ENCODE assay signal across 10 cellular contexts in genomic region chr12:64671682-64672081, GRCh38.
DNase-seq lines count a peak whose midpoint lies in the region; ATAC-seq lines count a peak whose summit lies in the region.
"Had no signal": no experiment of that assay in that cellular context is flagged by ENCODE, and none has a peak within 500 bp of the region (broad histone marks: within the 10 kb centered on the region; RNA-seq: fewer than 3 reads in every experiment).

No MANE protein-coding gene starts in this region.

- no peaks in the 10 kb centered on the region for H3K9me3 ChIP-seq in right cardiac atrium (ENCODE audit: control insufficient read depth, low read length)
- no peaks in the 10 kb centered on the region for H3K9me3 ChIP-seq in neuronal stem cell (replicated peaks in 1 of 2; ENCODE audit: control insufficient read depth in 2 of 2, insufficient read depth in 1 of 2, low read depth in 1 of 2, low read length in 2 of 2)

- no peak overlapping the region for H2BK120ac ChIP-seq in neuronal stem cell (ENCODE audit: low read depth, low read length)

- H3K9me3 Mint-ChIP-seq in activated CD8-positive, alpha-beta memory T cell treated with anti-CD3 and anti-CD28 coated beads, Interleukin-2, amount 10 ng/mL, durations not matched to agents 7 days and 5 days (ENCODE audit: low read depth) = no peaks in the 10 kb centered on the region
- H3K9me3 Mint-ChIP-seq in activated T-helper 1 cell treated with anti-CD3 and anti-CD28 coated beads, Interleukin-12 subunit alpha, Interleukin-12 subunit beta, Interleukin-2, Interleukin-4 antibody, amounts not matched to agents 30 ng/mL and 10 ng/mL and 1 ng/mL, durations not matched to agents 14 hours and 24 hours and 36 hours = no peaks in the 10 kb centered on the region
- no peaks in the 10 kb centered on the region for H3K9me3 Mint-ChIP-seq in stimulated activated naive B cell treated with anti-CD40 and anti-IgM and Interleukin-4, amounts not matched to agents 10 μg/mL and 1 μg/mL and 100 μg/mL, for 72 hours

- H4K91ac ChIP-seq in neuronal stem cell (ENCODE audit: low read depth, low read length, poor library complexity) = no peak overlapping the region

- no peaks in the 10 kb centered on the region for H3K27me3 Mint-ChIP-seq in activated CD8-positive, alpha-beta memory T cell treated with anti-CD3 and anti-CD28 coated beads, Interleukin-2, amount 10 ng/mL, durations not matched to agents 7 days and 5 days
- no peaks in the 10 kb centered on the region for H3K27me3 Mint-ChIP-seq in activated T-helper 1 cell treated with anti-CD3 and anti-CD28 coated beads, Interleukin-12 subunit alpha, Interleukin-12 subunit beta, Interleukin-2, Interleukin-4 antibody, amounts not matched to agents 30 ng/mL and 10 ng/mL and 1 ng/mL, durations not matched to agents 14 hours and 24 hours and 36 hours (ENCODE audit: insufficient read depth)
- H3K27me3 Mint-ChIP-seq in stimulated activated naive B cell treated with anti-CD40 and anti-IgM and Interleukin-4, amounts not matched to agents 10 μg/mL and 1 μg/mL and 100 μg/mL, for 72 hours = no peaks in the 10 kb centered on the region

- no peak overlapping the region for H3K4ac ChIP-seq in neuronal stem cell (ENCODE audit: low read length)

- intact Hi-C loops in activated T-helper 1 cell treated with anti-CD3 and anti-CD28 coated beads, Interleukin-12 subunit alpha, Interleukin-12 subunit beta, Interleukin-2, Interleukin-4 antibody, amounts not matched to agents 30 ng/mL and 10 ng/mL and 1 ng/mL, durations not matched to agents 14 hours and 24 hours and 36 hours (cut with micrococcal nuclease) = loop anchor here (10.0 kb wide), 1 partner anchor 503 kb away; no protein-coding TSS in a partner anchor
- intact Hi-C loops in right cardiac atrium (cut with DNase I) = loop anchor here in 1 of 4 donors (10.0 kb wide), 1 partner anchor 57 kb away; the partner anchor contains the start of gene RASSF3

- H2BK12ac ChIP-seq in neuronal stem cell (ENCODE audit: low read length) = no peak overlapping the region

- no peaks in the 10 kb centered on the region for H3K27me3 ChIP-seq in right cardiac atrium (ENCODE audit: control insufficient read depth, insufficient read depth)
- no peaks in the 10 kb centered on the region for H3K27me3 ChIP-seq in neuronal stem cell (ENCODE audit: control insufficient read depth in 3 of 3, insufficient read depth in 3 of 3, low read depth in 1 of 3, low read length in 3 of 3)

- peak overlapping the region; percentile 100 for H3K27ac Mint-ChIP-seq in activated CD8-positive, alpha-beta memory T cell treated with anti-CD3 and anti-CD28 coated beads, Interleukin-2, amount 10 ng/mL, durations not matched to agents 7 days and 5 days
- peak overlapping the region; percentile 66 for H3K27ac Mint-ChIP-seq in activated T-helper 1 cell treated with anti-CD3 and anti-CD28 coated beads, Interleukin-12 subunit alpha, Interleukin-12 subunit beta, Interleukin-2, Interleukin-4 antibody, amounts not matched to agents 30 ng/mL and 10 ng/mL and 1 ng/mL, durations not matched to agents 14 hours and 24 hours and 36 hours
- peak overlapping the region; percentile 79 for H3K27ac Mint-ChIP-seq in stimulated activated naive B cell treated with anti-CD40 and anti-IgM and Interleukin-4, amounts not matched to agents 10 μg/mL and 1 μg/mL and 100 μg/mL, for 72 hours

- no peak overlapping the region for H3K9ac ChIP-seq in neuronal stem cell (ENCODE audit: low read depth, low read length, poor library complexity)

- H3K36me3 Mint-ChIP-seq in activated CD8-positive, alpha-beta memory T cell treated with anti-CD3 and anti-CD28 coated beads, Interleukin-2, amount 10 ng/mL, durations not matched to agents 7 days and 5 days = peaks cover 7% of the 10 kb centered on the region
- H3K36me3 Mint-ChIP-seq in activated T-helper 1 cell treated with anti-CD3 and anti-CD28 coated beads, Interleukin-12 subunit alpha, Interleukin-12 subunit beta, Interleukin-2, Interleukin-4 antibody, amounts not matched to agents 30 ng/mL and 10 ng/mL and 1 ng/mL, durations not matched to agents 14 hours and 24 hours and 36 hours (ENCODE audit: low read depth) = peaks cover 2% of the 10 kb centered on the region
- peaks cover 6 to 24% of the 10 kb centered on the region in 2 donors for H3K36me3 Mint-ChIP-seq in stimulated activated naive B cell treated with anti-CD40 and anti-IgM and Interleukin-4, amounts not matched to agents 10 μg/mL and 1 μg/mL and 100 μg/mL, for 72 hours

- no peak overlapping the region for H3K18ac ChIP-seq in neuronal stem cell (ENCODE audit: low read length)

- H2AFZ ChIP-seq in neuronal stem cell (ENCODE audit: low read length) = no peak overlapping the region

- H4K8ac ChIP-seq in neuronal stem cell (ENCODE audit: low read depth, low read length) = no peak overlapping the region

- H3K23ac ChIP-seq in neuronal stem cell (ENCODE audit: low read depth, low read length, poor library complexity) = no peak overlapping the region

- no peaks in the 10 kb centered on the region for H3K36me3 ChIP-seq in neuronal stem cell (replicated peaks in 1 of 2; ENCODE audit: control insufficient read depth in 2 of 2, insufficient read depth in 2 of 2, low read length in 2 of 2)

- H2BK5ac ChIP-seq in neuronal stem cell (ENCODE audit: low read length) = no peak overlapping the region

- H3K14ac ChIP-seq in neuronal stem cell (ENCODE audit: low read length) = no peak overlapping the region

- H2BK15ac ChIP-seq in neuronal stem cell (ENCODE audit: low read length) = no peak overlapping the region

- H3K4me3 Mint-ChIP-seq in activated CD8-positive, alpha-beta memory T cell treated with anti-CD3 and anti-CD28 coated beads, Interleukin-2, amount 10 ng/mL, durations not matched to agents 7 days and 5 days = no peak overlapping the region
- peak overlapping the region; percentile 67 for H3K4me3 Mint-ChIP-seq in activated T-helper 1 cell treated with anti-CD3 and anti-CD28 coated beads, Interleukin-12 subunit alpha, Interleukin-12 subunit beta, Interleukin-2, Interleukin-4 antibody, amounts not matched to agents 30 ng/mL and 10 ng/mL and 1 ng/mL, durations not matched to agents 14 hours and 24 hours and 36 hours
- peak overlapping the region in 1 of 2 donors; percentile 15 for H3K4me3 Mint-ChIP-seq in stimulated activated naive B cell treated with anti-CD40 and anti-IgM and Interleukin-4, amounts not matched to agents 10 μg/mL and 1 μg/mL and 100 μg/mL, for 72 hours

- no peak for DNase-seq in activated CD8-positive, alpha-beta memory T cell treated with anti-CD3 and anti-CD28 coated beads, Interleukin-2, amount 10 ng/mL, durations not matched to agents 7 days and 5 days
- DNase-seq in activated CD8-positive, alpha-beta memory T cell treated with anti-CD3 and anti-CD28 coated beads, Interleukin-2, amount 50 U/mL, for 48 hours = no peak
- no peak for DNase-seq in activated T-helper 1 cell treated with anti-CD3 and anti-CD28 coated beads, Interleukin-12 subunit alpha, Interleukin-12 subunit beta, Interleukin-2, Interleukin-4 antibody, amounts not matched to agents 30 ng/mL and 10 ng/mL and 1 ng/mL, durations not matched to agents 14 hours and 24 hours and 36 hours (ENCODE audit: low spot score)
- DNase-seq in right cardiac atrium (no peak), AG08396 (ENCODE audit: low spot score) (no peak), neuronal stem cell (ENCODE audit: low spot score) (no peak)
- no peak for DNase-seq in stimulated activated naive B cell treated with anti-CD40 and anti-IgM and Interleukin-4, amounts not matched to agents 10 μg/mL and 1 μg/mL and 100 μg/mL, for 72 hours
- DNase-seq: activated CD4-positive, alpha-beta T cell treated with anti-CD3 and anti-CD28 coated beads for 4 hours; NCI-H1417 had no signal

- peaks cover 6% of the 10 kb centered on the region for H3K79me1 ChIP-seq in neuronal stem cell (ENCODE audit: low read depth, low read length)

- H3K4me1 ChIP-seq in right cardiac atrium (ENCODE audit: control insufficient read depth, insufficient read depth, low read length) = peaks cover 30% of the 10 kb centered on the region
- H3K4me1 ChIP-seq in neuronal stem cell (ENCODE audit: control insufficient read depth in 2 of 2, insufficient read depth in 1 of 2, low read depth in 1 of 2, low read length in 2 of 2) = peaks cover 12 to 25% of the 10 kb centered on the region in 2 donors

- no peak overlapping the region for H3K4me2 ChIP-seq in neuronal stem cell (ENCODE audit: insufficient read depth, low read length, poor library complexity, severe bottlenecking)

- 53% methylated on average over 4 of the region's 4 CpGs for WGBS in right cardiac atrium
- WGBS in neuronal stem cell (ENCODE audit: extremely low coverage in 2 of 2, insufficient read length in 2 of 2, insufficient replicate concordance in 1 of 2), 2 donors = no CpG with 5 or more reads among the region's 4 CpGs

- no peak overlapping the region for H2AK5ac ChIP-seq in neuronal stem cell (ENCODE audit: low read depth, low read length)

- H3K4me1 Mint-ChIP-seq in activated CD8-positive, alpha-beta memory T cell treated with anti-CD3 and anti-CD28 coated beads, Interleukin-2, amount 10 ng/mL, durations not matched to agents 7 days and 5 days = peaks cover 87% of the 10 kb centered on the region
- peaks cover 82% of the 10 kb centered on the region for H3K4me1 Mint-ChIP-seq in activated T-helper 1 cell treated with anti-CD3 and anti-CD28 coated beads, Interleukin-12 subunit alpha, Interleukin-12 subunit beta, Interleukin-2, Interleukin-4 antibody, amounts not matched to agents 30 ng/mL and 10 ng/mL and 1 ng/mL, durations not matched to agents 14 hours and 24 hours and 36 hours (ENCODE audit: low read depth)
- H3K4me1 Mint-ChIP-seq in stimulated activated naive B cell treated with anti-CD40 and anti-IgM and Interleukin-4, amounts not matched to agents 10 μg/mL and 1 μg/mL and 100 μg/mL, for 72 hours = peaks cover 62 to 90% of the 10 kb centered on the region in 2 donors

- H3K4me3 ChIP-seq in right cardiac atrium (ENCODE audit: low read length) (no peak overlapping the region), neuronal stem cell (ENCODE audit: low read length in 2 of 2) (no peak overlapping the region)

- ATAC-seq in activated CD8-positive, alpha-beta memory T cell treated with anti-CD3 and anti-CD28 coated beads, Interleukin-2, amount 10 ng/mL, durations not matched to agents 7 days and 5 days = no peak
- ATAC-seq in right cardiac atrium (no peak), HG03571 (IDR thresholded peaks at IDR 0.05; ENCODE audit: unreplicated experiment) (no peak)
- ATAC-seq in stimulated activated naive B cell treated with anti-CD40 and anti-IgM and Interleukin-4, amounts not matched to agents 10 μg/mL and 1 μg/mL and 100 μg/mL, for 72 hours (replicated peaks) = no peak

- CTCF ChIA-PET in activated CD8-positive, alpha-beta memory T cell treated with anti-CD3 and anti-CD28 coated beads, Interleukin-2, amount 10 ng/mL, durations not matched to agents 7 days and 5 days (lab: Charles Lee) = no interaction called here

- peak overlapping the region; percentile 10 for H3K27ac ChIP-seq in right cardiac atrium (ENCODE audit: low read length)
- H3K27ac ChIP-seq in neuronal stem cell (replicated peaks; ENCODE audit: low read length) = no peak overlapping the region
